ENCODE assay signal across 8 cellular contexts in genomic region chrX:11759172-11759460, GRCh38. TPM values are rescaled to one million over a fixed set of nuclear protein-coding genes. Genes with fewer than 3 reads are reported as not detected.
DNase-seq lines count a peak whose midpoint lies in the region; ATAC-seq and TF ChIP-seq lines count a peak whose summit lies in the region.

No MANE protein-coding gene starts in this region.

- H3K36me3 Mint-ChIP-seq in progenitor cell of endocrine pancreas (ENCODE audit: insufficient read depth) = peaks cover 9% of the 10 kb centered on the region

- H3K27me3 ChIP-seq in DND-41 (ENCODE audit: insufficient read depth, low read length, poor library complexity) (no peaks in the 10 kb centered on the region), esophagus muscularis mucosa (no peaks in the 10 kb centered on the region)

- POLR2A ChIA-PET in RWPE1 (lab: Yijun Ruan, JAX; ENCODE audit: low non-redundant PET) = interaction anchor here (0.7 kb wide), 1 partner anchor 1977 kb away, joined by 3 read pairs; no protein-coding TSS in a partner anchor

- H3K9me3 ChIP-seq in DND-41 (ENCODE audit: insufficient read depth, low read length, severe bottlenecking) (no peaks in the 10 kb centered on the region), esophagus muscularis mucosa (no peaks in the 10 kb centered on the region)

- H3K36me3 ChIP-seq in DND-41 (ENCODE audit: insufficient read depth, low read length) (peaks cover 31% of the 10 kb centered on the region), esophagus muscularis mucosa (peaks cover 9 to 35% (median 24%) of the 10 kb centered on the region in 4 donors)

- ATAC-seq in DND-41 (ENCODE audit: insufficient read depth, low read depth) = no peak
- ATAC-seq in GM21737 (IDR thresholded peaks at IDR 0.05; ENCODE audit: unreplicated experiment) = no peak

- H3K4me1 ChIP-seq in DND-41 (ENCODE audit: insufficient read depth, low read length) = peaks cover 17% of the 10 kb centered on the region
- peaks cover 9 to 20% (median 16%) of the 10 kb centered on the region in 4 donors for H3K4me1 ChIP-seq in esophagus muscularis mucosa

- H3K9ac ChIP-seq in DND-41 (ENCODE audit: low read depth, low read length) = peak overlapping the region; percentile 74

- DNase-seq in DND-41 (peak; percentile 5), RWPE1 (ENCODE audit: low spot score) (no peak), esophagus muscularis mucosa (ENCODE audit: extremely low spot score) (no peak), progenitor cell of endocrine pancreas (ENCODE audit: low spot score, unreplicated experiment) (no peak), NCI-H2196 treated with DMSO at 0.1 percent for 48 hours (lab: John Stamatoyannopoulos, UW; ENCODE audit: unreplicated experiment) (no peak), NCI-H1048 (lab: John Stamatoyannopoulos, UW) (no peak)
- DNase-seq in stimulated activated CD4-positive, alpha-beta T cell treated with anti-CD3 and anti-CD28 coated beads, Interleukin-15, amount 100 ng/mL, for 24 hours = no peak

- no peak for TF ChIP-seq EP300 in esophagus muscularis mucosa (IDR thresholded peaks at IDR 0.05)

- H3K4me3 ChIP-seq in DND-41 (ENCODE audit: low read depth in 1 of 2, low read length in 2 of 2) (peak overlapping the region; percentile 55 to 99), esophagus muscularis mucosa (peak overlapping the region; percentile 66 to 78 (median 68))

- peak overlapping the region; percentile 93 for H3K4me2 ChIP-seq in DND-41 (ENCODE audit: insufficient read depth, low read length)

- H3K79me2 ChIP-seq in DND-41 (ENCODE audit: insufficient read depth, low read length) = peaks cover 19% of the 10 kb centered on the region

- 15% methylated on average over 5 of the region's 7 CpGs for WGBS in esophagus muscularis mucosa

- TF ChIP-seq POLR2A in esophagus muscularis mucosa (IDR thresholded peaks at IDR 0.05; ENCODE audit: low read depth) = no peak

- peak overlapping the region; percentile 94 for H3K27ac Mint-ChIP-seq in progenitor cell of endocrine pancreas

- peak overlapping the region; percentile 87 for H2AFZ ChIP-seq in DND-41 (ENCODE audit: low read depth, low read length)

- peaks cover 19% of the 10 kb centered on the region for H3K9me3 Mint-ChIP-seq in progenitor cell of endocrine pancreas (ENCODE audit: low read depth)

- peak overlapping the region; percentile 72 for H3K27ac ChIP-seq in DND-41 (ENCODE audit: low read length)
- peak overlapping the region; percentile 86 for H3K27ac ChIP-seq in RWPE1
- peak overlapping the region; percentile 87 to 90 (median 90) for H3K27ac ChIP-seq in esophagus muscularis mucosa (replicated peaks in 1 of 4)

- no peaks in the 10 kb centered on the region for H4K20me1 ChIP-seq in DND-41 (ENCODE audit: insufficient read depth, low read length)

- H3K27me3 Mint-ChIP-seq in progenitor cell of endocrine pancreas = no peaks in the 10 kb centered on the region

- H3K4me1 Mint-ChIP-seq in progenitor cell of endocrine pancreas (ENCODE audit: low read depth) = peaks cover 13% of the 10 kb centered on the region

- peak overlapping the region; percentile 90 for H3K4me3 Mint-ChIP-seq in progenitor cell of endocrine pancreas (ENCODE audit: low read depth)

- intact Hi-C loops in esophagus muscularis mucosa (cut with DNase I) = no loop called here

- CTCF ChIA-PET in RWPE1 (lab: Yijun Ruan, JAX) = no interaction called here

- TF ChIP-seq CTCF in DND-41 (IDR thresholded peaks at IDR 0.05; ENCODE audit: borderline replicate concordance, extremely low read depth, low read length, poor library complexity, severe bottlenecking) (no peak), RWPE1 (conservative IDR thresholded peaks at IDR 0.05; ENCODE audit: low read depth) (no peak), esophagus muscularis mucosa (IDR thresholded peaks at IDR 0.05) (no peak), progenitor cell of endocrine pancreas (IDR thresholded peaks at IDR 0.05; ENCODE audit: unreplicated experiment) (no peak)

RNA-seq across cellular contexts. Expression of gene MSL3, which starts 1.1 kb away (rescaled TPM):
- total RNA-seq in esophagus muscularis mucosa = 10 to 100 TPM; 21.0 to 32.0 (median 24.5) TPM
- 32.1 and 33.3 TPM in 2 replicates for total RNA-seq in progenitor cell of endocrine pancreas
